In the genomic region with DNA sequence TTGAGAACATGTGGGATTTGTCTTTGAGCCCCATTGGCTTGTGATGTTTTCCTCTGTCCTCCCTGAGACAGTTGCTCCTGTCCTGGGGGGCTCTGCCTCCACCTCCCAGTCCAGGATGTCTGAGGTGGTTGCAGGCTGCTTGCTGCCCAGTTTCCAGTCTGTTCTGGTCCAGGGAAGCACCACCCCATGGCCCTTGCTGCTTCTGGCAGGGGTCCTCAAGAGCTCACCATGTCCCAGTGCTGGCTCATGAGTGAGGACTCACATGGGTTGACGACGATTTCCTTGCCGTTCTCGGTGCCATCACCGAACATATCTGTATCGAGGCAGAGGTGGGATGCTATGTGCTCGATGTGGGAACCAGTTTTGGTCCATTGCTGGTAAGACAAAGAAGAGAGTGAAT, we compare ENCODE assay signal across 27 cellular contexts.
"Had no signal": no experiment of that assay in that cellular context is flagged by ENCODE, and none has a peak within 500 bp of the region (broad histone marks: within the 10 kb centered on the region; RNA-seq: fewer than 3 reads in every experiment).

No MANE protein-coding gene starts in this region.

- H3K27ac ChIP-seq: heart right ventricle, hepatocyte, lower lobe of right lung, neural progenitor cell, neutrophil, parathyroid adenoma, right atrium auricular region, right lobe of liver, stomach, testis, thyroid gland, transverse colon, upper lobe of left lung had no signal

- H3K4me3 ChIP-seq: heart right ventricle, hepatocyte, lower lobe of right lung, neural progenitor cell, right atrium auricular region, right lobe of liver, smooth muscle cell, stomach, testis, thyroid gland, transverse colon, upper lobe of left lung had no signal

- H3K4me1 ChIP-seq: lower lobe of right lung, parathyroid adenoma, right atrium auricular region, right lobe of liver, stomach, testis, thyroid gland, transverse colon, upper lobe of left lung had no signal

- H3K36me3 ChIP-seq: heart right ventricle, lower lobe of right lung, neural progenitor cell, right atrium auricular region, right lobe of liver, stomach, thyroid gland, transverse colon, upper lobe of left lung had no signal

- DNase-seq: heart right ventricle; islet precursor cell; left cardiac atrium; lower lobe of right lung; mammary epithelial cell; mesenchymal stem cell; naive B cell; natural killer cell; nephron progenitor cell; occipital lobe; right lobe of liver; stimulated activated CD4-positive, alpha-beta T cell treated with anti-CD3 and anti-CD28 coated beads, Interleukin-1b, Interleukin-23, amount 100 ng/mL, for 48 hours; stimulated activated CD4-positive, alpha-beta T cell treated with anti-CD3 and anti-CD28 coated beads, Interleukin-2, amount 100 ng/mL, for 48 hours; stimulated activated CD4-positive, alpha-beta T cell treated with anti-CD3 and anti-CD28 coated beads, Interleukin-4, amount 100 ng/mL, for 4 hours; stimulated activated CD8-positive, alpha-beta memory T cell treated with anti-CD3 and anti-CD28 coated beads, Interleukin-4, amount 100 ng/mL, for 48 hours; stimulated activated naive CD8-positive, alpha-beta T cell treated with anti-CD3 and anti-CD28 coated beads, Interleukin-15, Interleukin-2, amounts not matched to agents 100 U/mL and 50 U/mL, for 24 hours; stomach; testis; thyroid gland; transverse colon; upper lobe of left lung had no signal

- H3K9me3 ChIP-seq: heart right ventricle, lower lobe of right lung, neutrophil, right atrium auricular region, right lobe of liver, stomach, testis, thyroid gland, transverse colon, upper lobe of left lung had no signal

- H3K27me3 ChIP-seq: heart right ventricle, hepatocyte, neural progenitor cell, neutrophil, right atrium auricular region, right lobe of liver, stomach, testis, thyroid gland, transverse colon, upper lobe of left lung had no signal
